In genomic region chr2:46150445-46150970, GRCh38 we compare ENCODE assay signal across 20 cellular contexts.
A peak's percentile ranks its signal among the peaks of the same experiment; 100 is the strongest.
DNase-seq lines count a peak whose midpoint lies in the region; ATAC-seq, FAIRE-seq and TF ChIP-seq lines count a peak whose summit lies in the region.
"Had no signal": no experiment of that assay in that cellular context is flagged by ENCODE, and none has a peak within 500 bp of the region (broad histone marks: within the 10 kb centered on the region; RNA-seq: fewer than 3 reads in every experiment).

No MANE protein-coding gene starts in this region.

- peaks cover 6% of the 10 kb centered on the region for H3K27me3 Mint-ChIP-seq in astrocyte (ENCODE audit: low read depth, unreplicated experiment)

- no peaks in the 10 kb centered on the region for H3K79me1 ChIP-seq in mesenchymal stem cell (replicated peaks; ENCODE audit: low read length, poor library complexity, severe bottlenecking)

- H3K79me2 ChIP-seq in SK-N-SH (ENCODE audit: insufficient read depth) = no peaks in the 10 kb centered on the region
- no peaks in the 10 kb centered on the region for H3K79me2 ChIP-seq in astrocyte (ENCODE audit: insufficient read depth, low read length)

- H3K18ac ChIP-seq in mesenchymal stem cell (ENCODE audit: low read depth in 1 of 2, low read length in 2 of 2) = peak overlapping the region; percentile 13 to 41

- DNase-seq in SK-N-SH (no peak), A549 (ENCODE audit: low read depth in 1 of 2, low spot score in 1 of 2) (no peak), astrocyte (ENCODE audit: low read depth) (no peak), mesenchymal stem cell (no peak), pancreas (no peak), HuH-7.5 (ENCODE audit: low spot score) (no peak)
- DNase-seq: activated CD4-positive, alpha-beta T cell treated with anti-CD3 and anti-CD28 coated beads for 1 hour; activated naive CD4-positive, alpha-beta T cell; Kasumi-1; NCI-H1436 treated with DMSO at 0.1 percent for 48 hours; NCI-H2081 treated with DMSO at 0.1 percent for 48 hours; NCI-H345 had no signal

- no peak overlapping the region for H2BK5ac ChIP-seq in mesenchymal stem cell (ENCODE audit: low read depth, low read length, poor library complexity, severe bottlenecking)

- no peaks in the 10 kb centered on the region for H4K20me1 ChIP-seq in SK-N-SH (ENCODE audit: insufficient read depth)
- H4K20me1 ChIP-seq in astrocyte (ENCODE audit: insufficient read depth, low read length) = no peaks in the 10 kb centered on the region

- peak overlapping the region in 1 of 2 experiments; percentile 75 for H3K14ac ChIP-seq in mesenchymal stem cell (ENCODE audit: low read length in 2 of 2)

- H3K36me3 Mint-ChIP-seq in astrocyte (ENCODE audit: low read depth, unreplicated experiment) = peaks cover 22% of the 10 kb centered on the region

- ATAC-seq in SK-N-SH treated with all-trans-retinoic acid at 6 μM for 48 hours (no peak), A549 (peak in 1 of 2 experiments; percentile 26; a peak in 1 of 6 replicates), pancreas (no peak), HG02885 (IDR thresholded peaks at IDR 0.05; ENCODE audit: poor library complexity, unreplicated experiment) (no peak)
- ATAC-seq: gastroesophageal sphincter had no signal

- no peak for TF ChIP-seq POLR2A in A549 (IDR thresholded peaks at IDR 0.05; ENCODE audit: low read length)

- H3K9me3 ChIP-seq in SK-N-SH (no peaks in the 10 kb centered on the region), A549 (no peaks in the 10 kb centered on the region), astrocyte (ENCODE audit: insufficient read depth, low read depth, low read length) (no peaks in the 10 kb centered on the region), mesenchymal stem cell (ENCODE audit: control insufficient read depth, low read length) (no peaks in the 10 kb centered on the region), pancreas (no peaks in the 10 kb centered on the region)
- H3K9me3 ChIP-seq: gastroesophageal sphincter, HAP-1, tibial nerve had no signal

- TF ChIP-seq CTCF in SK-N-SH (IDR thresholded peaks at IDR 0.05) = no peak
- no peak for TF ChIP-seq CTCF in A549 (IDR thresholded peaks at IDR 0.05)
- TF ChIP-seq CTCF in astrocyte (IDR thresholded peaks at IDR 0.05; ENCODE audit: insufficient read depth, low read depth, low read length) = no peak
- TF ChIP-seq CTCF in pancreas (IDR thresholded peaks at IDR 0.05) = no peak

- H3K4me1 ChIP-seq in SK-N-SH (ENCODE audit: control insufficient read depth in 1 of 2, insufficient read depth in 2 of 2, low read depth in 1 of 2, low read length in 1 of 2) (peaks cover 0 to 15% of the 10 kb centered on the region in 2 experiments; a peak in 3 of 4 replicates), A549 (peaks cover 28% of the 10 kb centered on the region), astrocyte (ENCODE audit: insufficient read depth, low read length) (peaks cover 7% of the 10 kb centered on the region), mesenchymal stem cell (ENCODE audit: control insufficient read depth, insufficient read depth, low read depth, low read length) (peaks cover 12% of the 10 kb centered on the region), pancreas (no peaks in the 10 kb centered on the region)
- H3K4me1 ChIP-seq: HAP-1, tibial nerve had no signal

- intact Hi-C loops in pancreas (cut with DNase I) = no loop called here

- no peak overlapping the region for H4K8ac ChIP-seq in mesenchymal stem cell (ENCODE audit: low read length)

- H3K27ac ChIP-seq in SK-N-SH (ENCODE audit: low read depth in 2 of 2, low read length in 1 of 2) (peak overlapping the region in 1 of 2 experiments; percentile 66; a peak in 2 of 4 replicates), A549 (peak overlapping the region; percentile 43 to 68), astrocyte (ENCODE audit: low read depth, low read length) (no peak overlapping the region), mesenchymal stem cell (ENCODE audit: low read length, poor library complexity, severe bottlenecking) (no peak overlapping the region), pancreas (no peak overlapping the region)
- H3K27ac ChIP-seq: 22Rv1, gastroesophageal sphincter, tibial nerve had no signal

- CTCF ChIA-PET in SK-N-SH (lab: Yijun Ruan, JAX) (interaction anchor here (1.6 kb wide), 1 partner anchor 14 kb away, joined by 3 read pairs; no protein-coding TSS in a partner anchor), A549 (lab: Yijun Ruan, JAX) (interaction anchor here (1.6 kb wide), 1 partner anchor 158 kb away, joined by 3 read pairs; no protein-coding TSS in a partner anchor)

- no peak overlapping the region for H2AK5ac ChIP-seq in mesenchymal stem cell (ENCODE audit: low read length, severe bottlenecking)

- H3K9me3 Mint-ChIP-seq in astrocyte (ENCODE audit: unreplicated experiment) = peaks cover 3% of the 10 kb centered on the region

- no peak overlapping the region for H3K4me3 Mint-ChIP-seq in astrocyte (ENCODE audit: unreplicated experiment)
- H3K4me3 Mint-ChIP-seq: CD14-positive monocyte had no signal

- H3F3A ChIP-seq in SK-N-SH (replicated peaks; ENCODE audit: insufficient read depth) = peaks cover 8% of the 10 kb centered on the region

- FAIRE-seq in A549 (lab: Jason Lieb, UNC) (no peak), astrocyte (lab: Jason Lieb, UNC) (no peak), pancreas (lab: Jason Lieb, UNC) (no peak)
- FAIRE-seq: G401.6 had no signal

- no peak for TF ChIP-seq EP300 in SK-N-SH (IDR thresholded peaks at IDR 0.05; ENCODE audit: borderline replicate concordance in 1 of 2, low read depth in 1 of 2, low read length in 1 of 2)
- no peak for TF ChIP-seq EP300 in A549 (IDR thresholded peaks at IDR 0.05)

- H3K4ac ChIP-seq in mesenchymal stem cell (ENCODE audit: low read depth in 1 of 2, low read length in 2 of 2) = peak overlapping the region in 1 of 2 experiments; percentile 8

- H2AFZ ChIP-seq in SK-N-SH (ENCODE audit: low read depth) (no peak overlapping the region), astrocyte (ENCODE audit: low read depth, low read length) (peak overlapping the region; percentile 40), mesenchymal stem cell (ENCODE audit: low read depth, low read length) (no peak overlapping the region)

- H3K9ac ChIP-seq in SK-N-SH (peak overlapping the region; percentile 8; the same call in 1 of the 2 replicates), astrocyte (ENCODE audit: low read length) (no peak overlapping the region), mesenchymal stem cell (ENCODE audit: low read length) (peak overlapping the region; percentile 45)

- H3K9me2 ChIP-seq in SK-N-SH = no peaks in the 10 kb centered on the region

- H3K27ac Mint-ChIP-seq in astrocyte (ENCODE audit: unreplicated experiment) = peak overlapping the region; percentile 89

- no peaks in the 10 kb centered on the region for H3K27me3 ChIP-seq in SK-N-SH (ENCODE audit: insufficient read depth)
- H3K27me3 ChIP-seq in astrocyte (ENCODE audit: insufficient read depth, low read length) = no peaks in the 10 kb centered on the region
- no peaks in the 10 kb centered on the region for H3K27me3 ChIP-seq in mesenchymal stem cell (ENCODE audit: control insufficient read depth in 1 of 2, insufficient read depth in 1 of 2, low read length in 2 of 2)
- H3K27me3 ChIP-seq in pancreas = no peaks in the 10 kb centered on the region
- H3K27me3 ChIP-seq: gastroesophageal sphincter, tibial nerve had no signal

- H3K23ac ChIP-seq in mesenchymal stem cell (ENCODE audit: low read length in 2 of 2) = no peak overlapping the region

- peak overlapping the region in 1 of 2 experiments; percentile 26 for H2BK12ac ChIP-seq in mesenchymal stem cell (ENCODE audit: low read length in 2 of 2)

- H3K4me3 ChIP-seq in SK-N-SH (ENCODE audit: low read depth in 2 of 2, low read length in 1 of 2) = no peak overlapping the region
- no peak overlapping the region for H3K4me3 ChIP-seq in A549
- no peak overlapping the region for H3K4me3 ChIP-seq in astrocyte (ENCODE audit: insufficient read depth, low read depth, low read length)
- H3K4me3 ChIP-seq in mesenchymal stem cell (ENCODE audit: insufficient read depth in 1 of 2, low read depth in 1 of 2, low read length in 2 of 2) = peak overlapping the region in 1 of 2 experiments; percentile 46
- H3K4me3 ChIP-seq in pancreas = no peak overlapping the region
- H3K4me3 ChIP-seq: gastroesophageal sphincter, HAP-1, tibial nerve had no signal

- peak overlapping the region; percentile 48; the same call in 1 of the 2 replicates for H3K4me2 ChIP-seq in SK-N-SH
- H3K4me2 ChIP-seq in A549 = peak overlapping the region; percentile 49
- peak overlapping the region; percentile 48 for H3K4me2 ChIP-seq in astrocyte (ENCODE audit: low read length)
- H3K4me2 ChIP-seq in mesenchymal stem cell (ENCODE audit: low read length, poor library complexity, severe bottlenecking) = no peak overlapping the region

- H4K91ac ChIP-seq in mesenchymal stem cell (ENCODE audit: low read length) = no peak overlapping the region

- H2BK120ac ChIP-seq in mesenchymal stem cell (ENCODE audit: low read depth, low read length) = no peak overlapping the region

- POLR2A ChIA-PET in SK-N-SH (lab: Yijun Ruan, JAX) (interaction anchor here (0.6 kb wide), 1 partner anchor 147 kb away, joined by 3 read pairs; the partner anchor contains the start of gene EPAS1), A549 (lab: Yijun Ruan, JAX) (interaction anchor here (1.4 kb wide), 1 partner anchor 8 kb away, joined by 3 read pairs; no protein-coding TSS in a partner anchor)

- TF ChIP-seq RAD21 in SK-N-SH (IDR thresholded peaks at IDR 0.05; ENCODE audit: low read length) (no peak), A549 (conservative IDR thresholded peaks at IDR 0.05 in 1 of 2, IDR thresholded peaks at IDR 0.05 in 1 of 2) (no peak)

- H3K4me1 Mint-ChIP-seq in astrocyte (ENCODE audit: low read depth, unreplicated experiment) = peaks cover 21% of the 10 kb centered on the region

- 87% methylated on average over 3 of the region's 3 CpGs for WGBS in SK-N-SH (ENCODE audit: low lambda C conversion rate)
- 86% methylated on average over 3 of the region's 3 CpGs for WGBS in A549 (ENCODE audit: missing lambda C conversion rate)
- 93% methylated on average over 3 of the region's 3 CpGs for WGBS in mesenchymal stem cell
- WGBS in pancreas, 2 donors = 87 to 91% methylated on average over 3 of the region's 3 CpGs

- no peak overlapping the region for H2BK15ac ChIP-seq in mesenchymal stem cell (ENCODE audit: low read depth, poor library complexity, severe bottlenecking)

- peaks cover 13 to 16% of the 10 kb centered on the region in 2 experiments for H3K36me3 ChIP-seq in SK-N-SH (replicated peaks in 1 of 2; ENCODE audit: control insufficient read depth in 1 of 2, insufficient read depth in 2 of 2, low read length in 1 of 2)
- H3K36me3 ChIP-seq in astrocyte (ENCODE audit: insufficient read depth, low read length) = no peaks in the 10 kb centered on the region
- H3K36me3 ChIP-seq in mesenchymal stem cell (ENCODE audit: control insufficient read depth in 1 of 2, insufficient read depth in 2 of 2, low read depth in 1 of 2, low read length in 2 of 2) = peaks cover 11 to 42% of the 10 kb centered on the region in 2 experiments
- no peaks in the 10 kb centered on the region for H3K36me3 ChIP-seq in pancreas
- H3K36me3 ChIP-seq: HAP-1 had no signal

TF ChIP-seq in SK-N-SH, 30 proteins besides CTCF, POLR2A, EP300 and RAD21 (continues in another document):
- no peak for TF ChIP-seq FOXJ3 (CRISPR knock-in tag; IDR thresholded peaks at IDR 0.05)

TF ChIP-seq in SK-N-SH treated with all-trans-retinoic acid at 6 μM for 48 hours, 23 proteins besides CTCF, POLR2A, EP300 and RAD21 (continues in another document):
- no peak for TF ChIP-seq GLIS3 (CRISPR knock-in tag; IDR thresholded peaks at IDR 0.05)

TF ChIP-seq in A549, 52 proteins besides CTCF, POLR2A, EP300 and RAD21 (continues in another document):
- TF ChIP-seq MAFK (IDR thresholded peaks at IDR 0.05; ENCODE audit: partially characterized antibody) = peak; percentile 33

Comparison
In these comparisons a context has a peak if more than half of its experiments do, and no peak if none do; other contexts are left out.
1. H3K27ac ChIP-seq: peak in A549 (2 of 2); none in astrocyte (single experiment), mesenchymal stem cell (single experiment) and pancreas (0 of 4).